In genomic region chr4:101689220-101689619, GRCh38 we compare ENCODE assay signal across 25 cellular contexts.
"Had no signal": no experiment of that assay in that cellular context is flagged by ENCODE, and none has a peak within 500 bp of the region (broad histone marks: within the 10 kb centered on the region; RNA-seq: fewer than 3 reads in every experiment).

No MANE protein-coding gene starts in this region.

- H3K9me3 ChIP-seq: colonic mucosa, esophagus muscularis mucosa, gastroesophageal sphincter, heart left ventricle, left ventricle myocardium inferior, lower lobe of right lung, prostate gland, testis, tibial artery had no signal

- ATAC-seq: foreskin keratinocyte; gastroesophageal sphincter; heart left ventricle; lower lobe of right lung; naive thymus-derived CD4-positive, alpha-beta T cell; sciatic nerve; stimulated activated effector memory CD8-positive, alpha-beta T cell treated with anti-CD3 and anti-CD28 coated beads, Interleukin-12 subunit alpha, Interleukin-12 subunit beta, amount 100 ng/mL, for 72 hours; stimulated activated naive CD8-positive, alpha-beta T cell treated with anti-CD3 and anti-CD28 coated beads, Interleukin-15, Interleukin-2, amounts not matched to agents 100 U/mL and 50 U/mL, for 24 hours had no signal

- H3K4me3 ChIP-seq: colonic mucosa, esophagus muscularis mucosa, gastroesophageal sphincter, heart left ventricle, left ventricle myocardium inferior, lower lobe of right lung, neural progenitor cell, prostate gland, testis, tibial artery had no signal

- H3K27ac ChIP-seq: colonic mucosa, epithelial cell of prostate, esophagus muscularis mucosa, foreskin keratinocyte, gastroesophageal sphincter, heart left ventricle, left ventricle myocardium inferior, lower lobe of right lung, neural progenitor cell, prostate gland, testis, tibial artery had no signal

- DNase-seq: colonic mucosa; effector CD8-positive, alpha-beta T cell; endodermal cell; foreskin keratinocyte; heart left ventricle; hippocampal formation; immature natural killer cell; islet precursor cell; left ventricle myocardium inferior; lower lobe of right lung; naive thymus-derived CD4-positive, alpha-beta T cell; retina; stimulated activated CD4-positive, alpha-beta T cell treated with anti-CD3 and anti-CD28 coated beads, Interleukin-2, amount 100 ng/mL, for 24 hours; stimulated activated CD4-positive, alpha-beta T cell treated with anti-CD3 and anti-CD28 coated beads, Interleukin-4, amount 100 ng/mL, for 24 hours; stimulated activated naive CD8-positive, alpha-beta T cell treated with anti-CD3 and anti-CD28 coated beads, Interleukin-15, Interleukin-2, amounts not matched to agents 100 U/mL and 50 U/mL, for 24 hours; substantia nigra; testis; tibial artery had no signal

- H3K36me3 ChIP-seq: colonic mucosa, esophagus muscularis mucosa, gastroesophageal sphincter, heart left ventricle, left ventricle myocardium inferior, lower lobe of right lung, neural progenitor cell, prostate gland, tibial artery had no signal

- H3K4me1 ChIP-seq: colonic mucosa, esophagus muscularis mucosa, gastroesophageal sphincter, left ventricle myocardium inferior, lower lobe of right lung, prostate gland, testis, tibial artery had no signal

- H3K27me3 ChIP-seq: colonic mucosa, esophagus muscularis mucosa, foreskin keratinocyte, gastroesophageal sphincter, heart left ventricle, neural progenitor cell, testis, tibial artery had no signal
